ENCODE assay signal across 25 cellular contexts in the genomic region with DNA sequence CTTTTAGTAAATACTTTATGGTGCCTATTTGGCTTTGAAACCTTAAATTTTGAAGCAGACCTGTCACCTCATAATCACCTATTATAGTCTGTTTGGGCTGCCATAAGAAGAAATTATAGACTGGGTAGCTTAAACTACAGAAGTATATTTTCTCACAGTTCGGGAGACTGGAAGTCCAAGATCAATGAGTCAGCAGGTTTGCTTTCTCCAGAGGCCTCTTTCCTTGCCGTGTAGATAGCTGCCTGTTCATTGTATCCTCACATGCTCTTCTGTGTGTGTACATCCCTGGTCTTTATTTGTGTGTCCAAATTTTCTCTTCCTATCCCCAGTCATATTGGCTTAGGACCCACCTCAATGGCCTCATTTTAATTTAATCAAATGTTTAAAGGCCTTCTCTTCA.
DNase-seq lines count a peak whose midpoint lies in the region; ATAC-seq, FAIRE-seq and TF ChIP-seq lines count a peak whose summit lies in the region.
"Had no signal": no experiment of that assay in that cellular context is flagged by ENCODE, and none has a peak within 500 bp of the region (broad histone marks: within the 10 kb centered on the region; RNA-seq: fewer than 3 reads in every experiment).

No MANE protein-coding gene starts in this region.

- no peak for FAIRE-seq in urothelium cell line (lab: Jason Lieb, UNC)
- FAIRE-seq: GM12891, HepG2, islet of Langerhans, TTC549 had no signal

- dilution Hi-C loops in mammary epithelial cell (cut with HindIII; ENCODE audit: low sequenced_read_pairs) = no loop called here

- no peaks in the 10 kb centered on the region for H3K79me2 ChIP-seq in mammary epithelial cell (ENCODE audit: insufficient read depth, low read length)

- H3K9me3 ChIP-seq in mammary epithelial cell (replicated peaks; ENCODE audit: insufficient read depth, low read length) (no peaks in the 10 kb centered on the region), right atrium auricular region (no peaks in the 10 kb centered on the region), heart right ventricle (no peaks in the 10 kb centered on the region)
- H3K9me3 ChIP-seq: left lung, stomach, vagina had no signal

- peak; percentile 20 for DNase-seq in NCI-H226
- no peak for DNase-seq in mammary epithelial cell
- DNase-seq in fibroblast of pulmonary artery (ENCODE audit: low read depth) = peak; percentile 58
- DNase-seq in urothelium cell line (ENCODE audit: low spot score) = peak; percentile 6
- DNase-seq in right atrium auricular region (ENCODE audit: low spot score) = no peak
- DNase-seq in heart right ventricle = no peak
- no peak for DNase-seq in activated CD4-positive, alpha-beta memory T cell treated with anti-CD3 and anti-CD28 coated beads for 36 hours
- DNase-seq: activated CD4-positive, alpha-beta T cell treated with anti-CD3 and anti-CD28 coated beads, Interleukin-2, amount 50 U/mL, for 4 hours; activated T-cell treated with anti-CD3 and anti-CD28 coated beads, Interleukin-2, amount 50 U/mL, for 48 hours; C1 segment of cervical spinal cord; cerebellar nuclear complex; glutamatergic neuron; left lung; stimulated activated CD4-positive, alpha-beta T cell treated with anti-CD3 and anti-CD28 coated beads, Interleukin-4, amount 100 ng/mL, for 1 hour; stomach; T-helper 17 cell had no signal

- H3K36me3 Mint-ChIP-seq in activated CD4-positive, alpha-beta memory T cell treated with anti-CD3 and anti-CD28 coated beads for 36 hours = no peaks in the 10 kb centered on the region
- H3K36me3 Mint-ChIP-seq: neural progenitor cell had no signal

- peak overlapping the region; percentile 28 for H2AFZ ChIP-seq in mammary epithelial cell (ENCODE audit: low read depth, low read length)
- H2AFZ ChIP-seq: neural progenitor cell had no signal

- POLR2A ChIA-PET in activated CD4-positive, alpha-beta memory T cell treated with anti-CD3 and anti-CD28 coated beads for 36 hours (lab: Charles Lee) = no interaction called here

- no peaks in the 10 kb centered on the region for H3K27me3 Mint-ChIP-seq in activated CD4-positive, alpha-beta memory T cell treated with anti-CD3 and anti-CD28 coated beads for 36 hours
- H3K27me3 Mint-ChIP-seq: T-helper 17 cell had no signal

- H3K4me1 Mint-ChIP-seq in activated CD4-positive, alpha-beta memory T cell treated with anti-CD3 and anti-CD28 coated beads for 36 hours (ENCODE audit: low read depth) = no peaks in the 10 kb centered on the region
- H3K4me1 Mint-ChIP-seq: neural progenitor cell, T-helper 17 cell had no signal

- no peaks in the 10 kb centered on the region for H4K20me1 ChIP-seq in mammary epithelial cell (ENCODE audit: insufficient read depth, low read length)

- H3K36me3 ChIP-seq in mammary epithelial cell (ENCODE audit: insufficient read depth, low read length) (no peaks in the 10 kb centered on the region), right atrium auricular region (no peaks in the 10 kb centered on the region), heart right ventricle (no peaks in the 10 kb centered on the region)
- H3K36me3 ChIP-seq: left lung, neural progenitor cell, stomach, vagina had no signal

- H3K4me3 Mint-ChIP-seq in activated CD4-positive, alpha-beta memory T cell treated with anti-CD3 and anti-CD28 coated beads for 36 hours = no peak overlapping the region
- H3K4me3 Mint-ChIP-seq: neural progenitor cell, T-helper 17 cell had no signal

- H3K27ac Mint-ChIP-seq in activated CD4-positive, alpha-beta memory T cell treated with anti-CD3 and anti-CD28 coated beads for 36 hours = no peak overlapping the region
- H3K27ac Mint-ChIP-seq: neural progenitor cell, T-helper 17 cell had no signal

- H3K27ac ChIP-seq in mammary epithelial cell (ENCODE audit: insufficient read depth, low read depth, low read length) (peak overlapping the region; percentile 24), right atrium auricular region (no peak overlapping the region), heart right ventricle (no peak overlapping the region)
- H3K27ac ChIP-seq: left lung, neural progenitor cell, stomach, vagina had no signal

- H3K4me3 ChIP-seq in mammary epithelial cell (replicated peaks in 1 of 3; ENCODE audit: insufficient read depth in 1 of 3, low read depth in 2 of 3, low read length in 3 of 3) (no peak overlapping the region), fibroblast of pulmonary artery (replicated peaks; ENCODE audit: low read depth, low read length) (no peak overlapping the region), right atrium auricular region (no peak overlapping the region), heart right ventricle (no peak overlapping the region)
- H3K4me3 ChIP-seq: left lung, neural progenitor cell, stomach, vagina had no signal

- no peaks in the 10 kb centered on the region for H3K27me3 ChIP-seq in mammary epithelial cell (ENCODE audit: insufficient read depth, low read length)
- no peaks in the 10 kb centered on the region for H3K27me3 ChIP-seq in right atrium auricular region
- H3K27me3 ChIP-seq in heart right ventricle = no peaks in the 10 kb centered on the region
- H3K27me3 ChIP-seq: left lung, neural progenitor cell, stomach, vagina had no signal

- H3K9me3 Mint-ChIP-seq in activated CD4-positive, alpha-beta memory T cell treated with anti-CD3 and anti-CD28 coated beads for 36 hours = no peaks in the 10 kb centered on the region

- no peak overlapping the region for H3K9ac ChIP-seq in mammary epithelial cell (ENCODE audit: insufficient read depth, low read length)
- H3K9ac ChIP-seq: neural progenitor cell had no signal

- intact Hi-C loops in mammary epithelial cell (cut with micrococcal nuclease) = no loop called here
- intact Hi-C loops in heart right ventricle (cut with DNase I) = no loop called here
- intact Hi-C loops in activated CD4-positive, alpha-beta memory T cell treated with anti-CD3 and anti-CD28 coated beads for 36 hours (cut with micrococcal nuclease) = no loop called here

- CTCF ChIA-PET in mammary epithelial cell (lab: Charles Lee; ENCODE audit: low non-redundant PET) = no interaction called here
- CTCF ChIA-PET in activated CD4-positive, alpha-beta memory T cell treated with anti-CD3 and anti-CD28 coated beads for 36 hours (lab: Charles Lee) = no interaction called here

- no peak for TF ChIP-seq CTCF in mammary epithelial cell (conservative IDR thresholded peaks at IDR 0.05 in 1 of 2, IDR thresholded peaks at IDR 0.05 in 1 of 2; ENCODE audit: extremely low read depth in 1 of 2, insufficient read depth in 1 of 2, low read depth in 1 of 2, low read length in 2 of 2)
- no peak for TF ChIP-seq CTCF in fibroblast of pulmonary artery (IDR thresholded peaks at IDR 0.05; ENCODE audit: low read length, missing control alignments)
- no peak for TF ChIP-seq CTCF in right atrium auricular region (IDR thresholded peaks at IDR 0.05)
- no peak for TF ChIP-seq CTCF in heart right ventricle (IDR thresholded peaks at IDR 0.05)

- H3K4me1 ChIP-seq in mammary epithelial cell (ENCODE audit: insufficient read depth, low read length) (peaks cover 21% of the 10 kb centered on the region), right atrium auricular region (no peaks in the 10 kb centered on the region), heart right ventricle (no peaks in the 10 kb centered on the region)
- H3K4me1 ChIP-seq: left lung, stomach, vagina had no signal

- in situ Hi-C loops in mammary epithelial cell (cut with MboI; ENCODE audit: low sequenced_read_pairs in 2 of 2) = no loop called here

- no peak for ATAC-seq in heart right ventricle
- ATAC-seq: HCT116, HepG2, left lung, Right ventricle myocardium inferior, SK-N-SH treated with all-trans-retinoic acid at 6 μM for 48 hours, T-helper 17 cell had no signal

- BruUV-seq in mammary epithelial cell (replicated peaks; lab: Mats Ljungman, UMichigan) = no TSS peak

- H3K4me2 ChIP-seq in mammary epithelial cell (ENCODE audit: insufficient read depth, low read depth, low read length) = no peak overlapping the region
- H3K4me2 ChIP-seq: neural progenitor cell had no signal

- WGBS in mammary epithelial cell (ENCODE audit: low coverage, missing lambda C conversion rate) = 93% methylated on average over 2 of the region's 2 CpGs
- 70 to 87% methylated on average over 2 of the region's 2 CpGs for WGBS in heart right ventricle, 2 donors

Comparison
In these comparisons a context has a peak if more than half of its experiments do, and no peak if none do; other contexts are left out.
1. DNase-seq: peak in NCI-H226 (single experiment), fibroblast of pulmonary artery (single experiment) and urothelium cell line (single experiment); none in mammary epithelial cell (single experiment), right atrium auricular region (single experiment), heart right ventricle (0 of 2) and activated CD4-positive, alpha-beta memory T cell treated with anti-CD3 and anti-CD28 coated beads for 36 hours (single experiment).